ENCODE assay signal across 8 cellular contexts in genomic region chr2:24491626-24492282, GRCh38. TPM values are rescaled to one million over a fixed set of nuclear protein-coding genes. Genes with fewer than 3 reads are reported as not detected.
DNase-seq lines count a peak whose midpoint lies in the region; TF ChIP-seq lines count a peak whose summit lies in the region.

No MANE protein-coding gene starts in this region.

- intact Hi-C loops in lower leg skin (cut with DNase I; ENCODE audit: low total_unique reads), result no loop called here

- no peaks in the 10 kb centered on the region for H3K9me3 ChIP-seq in HEK293 (ENCODE audit: control insufficient read depth, insufficient read depth, low read depth, low read length)

- H3K4me3 ChIP-seq in HEK293 (ENCODE audit: low read depth, low read length), result peak overlapping the region; percentile 92
- H3K4me3 ChIP-seq in coronary artery, result peak overlapping the region; percentile 99
- peak overlapping the region; percentile 94 for H3K4me3 ChIP-seq in lower leg skin (ENCODE audit: low read depth, poor library complexity, severe bottlenecking)

- no peak for TF ChIP-seq POLR2A in lower leg skin (IDR thresholded peaks at IDR 0.05)

- H3K4me1 ChIP-seq in HEK293 (ENCODE audit: control insufficient read depth, insufficient read depth, low read length), result peaks cover 36% of the 10 kb centered on the region

- H3K36me3 ChIP-seq in HEK293 (ENCODE audit: control insufficient read depth in 2 of 2, insufficient read depth in 1 of 2, low read length in 2 of 2), result no peaks in the 10 kb centered on the region

- 0% methylated on average over 39 to 56 of the region's 80 CpGs for WGBS in lower leg skin, 2 donors

- TF ChIP-seq CTCF in GM10266 (IDR thresholded peaks at IDR 0.05; ENCODE audit: control insufficient read depth, insufficient read depth, low read depth, missing control alignments), result no peak
- no peak for TF ChIP-seq CTCF in HEK293 (tag by site-specific recombination; IDR thresholded peaks at IDR 0.05)
- TF ChIP-seq CTCF in coronary artery (IDR thresholded peaks at IDR 0.05), result no peak
- no peak for TF ChIP-seq CTCF in lower leg skin (IDR thresholded peaks at IDR 0.05)

- peak; percentile 76 for DNase-seq in GM10266 (ENCODE audit: extremely low spot score)
- DNase-seq in NCI-H1105 (lab: John Stamatoyannopoulos, UW), result peak; percentile 28
- peak; percentile 50 to 60 for DNase-seq in activated CD4-positive, alpha-beta T cell treated with anti-CD3 and anti-CD28 coated beads for 4 hours
- DNase-seq in coronary artery (ENCODE audit: low spot score), result peak; percentile 78
- peak in 1 of 2 donors; percentile 89 for DNase-seq in lower leg skin (ENCODE audit: low spot score in 2 of 2)
- DNase-seq in stimulated activated CD4-positive, alpha-beta T cell treated with anti-CD3 and anti-CD28 coated beads, Interleukin-4, amount 100 ng/mL, for 4 hours, result peak; percentile 53 to 54
- DNase-seq in SHP77 treated with DMSO at 0.1 percent for 48 hours (lab: John Stamatoyannopoulos, UW), result no peak

- CTCF ChIA-PET in HEK293 (lab: Yijun Ruan, JAX), result no interaction called here

- POLR2A ChIA-PET in HEK293 (lab: Yijun Ruan, JAX), result interaction anchor here (2.0 kb wide), 1 partner anchor 301 kb away, joined by 7 read pairs; the partner anchor contains the start of genes CENPO and PTRHD1

- peak overlapping the region; percentile 89 for H3K27ac ChIP-seq in HEK293 (ENCODE audit: extremely low read depth, low read depth, low read length)
- H3K27ac ChIP-seq in coronary artery, result peak overlapping the region; percentile 78 to 97

TF ChIP-seq in HEK293, 187 proteins besides CTCF, POLR2A, EP300 and RAD21:
- TF ChIP-seq IKZF3 (tag by site-specific recombination; IDR thresholded peaks at IDR 0.05) (peak; percentile 33; the same call in 1 of the 2 replicates), GLIS1 (tag by site-specific recombination; IDR thresholded peaks at IDR 0.05) (peak; percentile 67), MEIS1 (CRISPR knock-in tag; IDR thresholded peaks at IDR 0.05; ENCODE audit: borderline replicate concordance) (no peak), ZNF394 (tag by site-specific recombination; IDR thresholded peaks at IDR 0.05; ENCODE audit: borderline replicate concordance) (peak; percentile 17; the same call in 1 of the 2 replicates), ZNF335 (tag by site-specific recombination; conservative IDR thresholded peaks at IDR 0.05) (0 out of 2 replicates have a peak, but pooled peaks have one; percentile 31), ZNF514 (tag by site-specific recombination; IDR thresholded peaks at IDR 0.05) (no peak), EGR2 (tag by site-specific recombination; IDR thresholded peaks at IDR 0.05; ENCODE audit: low read depth) (peak; percentile 75), PBX3 (CRISPR knock-in tag; IDR thresholded peaks at IDR 0.05) (peak; percentile 27; the same call in 1 of the 2 replicates), ZIC2 (tag by site-specific recombination; IDR thresholded peaks at IDR 0.05) (peak; percentile 84), ZNF341 (tag by site-specific recombination; IDR thresholded peaks at IDR 0.05; ENCODE audit: low read depth) (peak; percentile 95), ZNF777 (tag by site-specific recombination; IDR thresholded peaks at IDR 0.05; ENCODE audit: borderline replicate concordance) (0 out of 2 replicates have a peak, but pooled peaks have one; percentile 44), PATZ1 (tag by site-specific recombination; IDR thresholded peaks at IDR 0.05) (peak; percentile 76; the same call in 1 of the 2 replicates), GLIS2 (tag by site-specific recombination; IDR thresholded peaks at IDR 0.05) (peak; percentile 86), ZFHX2 (tag by site-specific recombination; conservative IDR thresholded peaks at IDR 0.05) (peak; percentile 86), ZBTB20 (tag by site-specific recombination; IDR thresholded peaks at IDR 0.05) (peak; percentile 36; the same call in 1 of the 2 replicates), ZBTB26 (tag by site-specific recombination; optimal IDR thresholded peaks at IDR 0.05) (peak; percentile 89), KLF8 (tag by site-specific recombination; IDR thresholded peaks at IDR 0.05) (peak; percentile 38; the same call in 1 of the 2 replicates), ZNF571 (tag by site-specific recombination; IDR thresholded peaks at IDR 0.05) (no peak), ZNF548 (tag by site-specific recombination; IDR thresholded peaks at IDR 0.05) (no peak), ZNF121 (tag by site-specific recombination; IDR thresholded peaks at IDR 0.05) (no peak), ZNF362 (tag by site-specific recombination; IDR thresholded peaks at IDR 0.05) (no peak), SP2 (tag by site-specific recombination; IDR thresholded peaks at IDR 0.05) (peak; percentile 66), SP3 (tag by site-specific recombination; IDR thresholded peaks at IDR 0.05) (peak; percentile 73), KLF16 (tag by site-specific recombination; IDR thresholded peaks at IDR 0.05) (peak; percentile 56; the same call in 1 of the 2 replicates), ZBTB8A (tag by site-specific recombination; IDR thresholded peaks at IDR 0.05) (peak; percentile 75), KLF9 (tag by site-specific recombination; IDR thresholded peaks at IDR 0.05; ENCODE audit: low read depth) (peak; percentile 86), ZNF398 (tag by site-specific recombination; IDR thresholded peaks at IDR 0.05) (peak; percentile 94)

RNA-seq across cellular contexts. Expression of gene NCOA1, which starts 0.7 kb away (rescaled TPM):
- 10 to 100 TPM; 37.9 to 50.1 (median 45.0) TPM for total RNA-seq in lower leg skin
